In genomic region chr2:57333221-57333620, GRCh38 we compare ENCODE assay signal across 21 cellular contexts.
A peak's percentile ranks its signal among the peaks of the same experiment; 100 is the strongest.
DNase-seq lines count a peak whose midpoint lies in the region; TF ChIP-seq lines count a peak whose summit lies in the region.
"Had no signal": no experiment of that assay in that cellular context is flagged by ENCODE, and none has a peak within 500 bp of the region (broad histone marks: within the 10 kb centered on the region; RNA-seq: fewer than 3 reads in every experiment).

No MANE protein-coding gene starts in this region.

- H3K9ac ChIP-seq in mammary epithelial cell (ENCODE audit: insufficient read depth, low read length) (no peak overlapping the region), GM23248 (no peak overlapping the region)

- peaks cover 6% of the 10 kb centered on the region for H3K4me1 Mint-ChIP-seq in MCF 10A (ENCODE audit: insufficient read depth, unreplicated experiment)
- no peaks in the 10 kb centered on the region for H3K4me1 Mint-ChIP-seq in nephron progenitor cell

- 44% methylated on average over 1 of the region's 1 CpG for WGBS in mammary epithelial cell (ENCODE audit: low coverage, missing lambda C conversion rate)
- WGBS in GM23248 (ENCODE audit: low coverage in 1 of 2, low lambda C conversion rate in 2 of 2, missing lambda C conversion rate in 2 of 2), 2 experiments: 32 to 39% methylated on average over 1 of the region's 1 CpG

- H3K9me3 Mint-ChIP-seq in MCF 10A (ENCODE audit: unreplicated experiment): no peaks in the 10 kb centered on the region
- no peaks in the 10 kb centered on the region for H3K9me3 Mint-ChIP-seq in nephron progenitor cell
- H3K9me3 Mint-ChIP-seq: HFFc6 had no signal

- H3K9me3 ChIP-seq in mammary epithelial cell (replicated peaks; ENCODE audit: insufficient read depth, low read length) (no peaks in the 10 kb centered on the region), GM23248 (ENCODE audit: low read depth) (no peaks in the 10 kb centered on the region)
- H3K9me3 ChIP-seq: A549, BE2C had no signal

- H3K4me3 ChIP-seq in mammary epithelial cell (replicated peaks in 1 of 3; ENCODE audit: insufficient read depth in 1 of 3, low read depth in 2 of 3, low read length in 3 of 3) (no peak overlapping the region), GM23248 (no peak overlapping the region)
- H3K4me3 ChIP-seq: A549 had no signal

- H3K27me3 Mint-ChIP-seq in MCF 10A (ENCODE audit: insufficient read depth, unreplicated experiment) (no peaks in the 10 kb centered on the region), nephron progenitor cell (ENCODE audit: low read depth, poor library complexity) (no peaks in the 10 kb centered on the region)

- DNase-seq in mammary epithelial cell: peak; percentile 32
- DNase-seq in MCF 10A (ENCODE audit: unreplicated experiment): no peak
- peak; percentile 4 for DNase-seq in GM23248
- DNase-seq in amniotic epithelial cell (ENCODE audit: low read depth): peak; percentile 11
- peak; percentile 8 for DNase-seq in renal cortical epithelial cell (ENCODE audit: low read depth)
- DNase-seq in ACHN: no peak
- no peak for DNase-seq in foreskin melanocyte
- no peak for DNase-seq in nephron progenitor cell
- DNase-seq: BE2C, DMS79, HFFc6, KBM-7, MV-4-11, NCI-H1105 treated with DMSO at 0.1 percent for 48 hours, NCI-H1694 treated with DMSO at 0.1 percent for 48 hours, NCI-H2081 treated with DMSO at 0.1 percent for 48 hours, NCI-H2171 treated with DMSO at 0.1 percent for 48 hours, NCI-H524 treated with DMSO at 0.1 percent for 48 hours, SHP77, T-helper 1 cell had no signal

- H3K79me2 ChIP-seq in mammary epithelial cell (ENCODE audit: insufficient read depth, low read length) (no peaks in the 10 kb centered on the region), GM23248 (ENCODE audit: insufficient read depth) (no peaks in the 10 kb centered on the region)

- H3K27ac ChIP-seq in mammary epithelial cell (ENCODE audit: insufficient read depth, low read depth, low read length) (no peak overlapping the region), GM23248 (no peak overlapping the region)
- H3K27ac ChIP-seq: A549 had no signal

- dilution Hi-C loops in mammary epithelial cell (cut with HindIII; ENCODE audit: low sequenced_read_pairs): no loop called here

- TF ChIP-seq CTCF in mammary epithelial cell (conservative IDR thresholded peaks at IDR 0.05 in 1 of 2, IDR thresholded peaks at IDR 0.05 in 1 of 2; ENCODE audit: extremely low read depth in 1 of 2, insufficient read depth in 1 of 2, low read depth in 1 of 2, low read length in 2 of 2) (no peak), MCF 10A (IDR thresholded peaks at IDR 0.05; ENCODE audit: unreplicated experiment) (no peak), nephron progenitor cell (IDR thresholded peaks at IDR 0.05) (no peak)

- H3K27ac Mint-ChIP-seq in MCF 10A (ENCODE audit: low read depth, unreplicated experiment): no peak overlapping the region
- H3K27ac Mint-ChIP-seq in nephron progenitor cell: no peak overlapping the region
- H3K27ac Mint-ChIP-seq: HFFc6 had no signal

- POLR2A ChIA-PET in MCF 10A (lab: Yijun Ruan, JAX): no interaction called here

- no peaks in the 10 kb centered on the region for H3F3A ChIP-seq in GM23248 (ENCODE audit: insufficient read depth)

- no peak overlapping the region for H3K4me2 ChIP-seq in mammary epithelial cell (ENCODE audit: insufficient read depth, low read depth, low read length)
- H3K4me2 ChIP-seq in GM23248 (ENCODE audit: unreplicated experiment): no peak overlapping the region
- H3K4me2 ChIP-seq: A549 had no signal

- no peaks in the 10 kb centered on the region for H3K9me2 ChIP-seq in GM23248 (ENCODE audit: insufficient read depth)

- in situ Hi-C loops in mammary epithelial cell (cut with MboI; ENCODE audit: low sequenced_read_pairs in 2 of 2) (no loop called here), GM23248 (cut with MboI) (no loop called here), ACHN (cut with HindIII; ENCODE audit: low pct_ligation_motif_present, low pct_unique_long_range_greater_than_20kb, low sequenced_read_pairs) (no loop called here)

- BruUV-seq in mammary epithelial cell (replicated peaks; lab: Mats Ljungman, UMichigan) (no TSS peak), MCF 10A (replicated peaks; lab: Mats Ljungman, UMichigan) (no TSS peak)

- intact Hi-C loops in mammary epithelial cell (cut with micrococcal nuclease): no loop called here
- intact Hi-C loops in MCF 10A (cut with micrococcal nuclease): no loop called here

- peaks cover 7% of the 10 kb centered on the region for H3K4me1 ChIP-seq in mammary epithelial cell (ENCODE audit: insufficient read depth, low read length)
- no peaks in the 10 kb centered on the region for H3K4me1 ChIP-seq in GM23248 (ENCODE audit: insufficient read depth)
- H3K4me1 ChIP-seq: A549, BE2C had no signal

- no peak overlapping the region for H2AFZ ChIP-seq in mammary epithelial cell (ENCODE audit: low read depth, low read length)
- no peak overlapping the region for H2AFZ ChIP-seq in GM23248

- H3K36me3 ChIP-seq in mammary epithelial cell (ENCODE audit: insufficient read depth, low read length) (no peaks in the 10 kb centered on the region), GM23248 (ENCODE audit: low read depth) (no peaks in the 10 kb centered on the region)
- H3K36me3 ChIP-seq: BE2C had no signal

- H3K4me3 Mint-ChIP-seq in MCF 10A (ENCODE audit: unreplicated experiment) (no peak overlapping the region), nephron progenitor cell (no peak overlapping the region)
- H3K4me3 Mint-ChIP-seq: HFFc6 had no signal

- H3K27me3 ChIP-seq in mammary epithelial cell (ENCODE audit: insufficient read depth, low read length) (no peaks in the 10 kb centered on the region), GM23248 (replicated peaks; ENCODE audit: insufficient read depth) (no peaks in the 10 kb centered on the region)
- H3K27me3 ChIP-seq: BE2C had no signal

- no peaks in the 10 kb centered on the region for H4K20me1 ChIP-seq in mammary epithelial cell (ENCODE audit: insufficient read depth, low read length)
- H4K20me1 ChIP-seq in GM23248 (ENCODE audit: insufficient read depth): no peaks in the 10 kb centered on the region

- H3K36me3 Mint-ChIP-seq in MCF 10A (ENCODE audit: insufficient read depth, unreplicated experiment) (no peaks in the 10 kb centered on the region), nephron progenitor cell (ENCODE audit: low read depth) (no peaks in the 10 kb centered on the region)

- CTCF ChIA-PET in mammary epithelial cell (lab: Charles Lee; ENCODE audit: low non-redundant PET): no interaction called here
- CTCF ChIA-PET in MCF 10A (lab: Yijun Ruan, JAX): no interaction called here

Comparison
In these comparisons a context has a peak if more than half of its experiments do, and no peak if none do; other contexts are left out.
1. DNase-seq: peak in mammary epithelial cell (single experiment), GM23248 (single experiment), amniotic epithelial cell (single experiment) and renal cortical epithelial cell (single experiment); none in MCF 10A (single experiment), ACHN (single experiment), foreskin melanocyte (single experiment) and nephron progenitor cell (single experiment).